1 cellular context compared by ENCODE assay signal in genomic region chr21:32978346-32979270, GRCh38.
TF ChIP-seq lines count a peak whose summit lies in the region.

No MANE protein-coding gene starts in this region.

TF ChIP-seq in SK-N-SH, 30 proteins besides CTCF, POLR2A, EP300 and RAD21 (continued from another document):
- TF ChIP-seq PBX3 (IDR thresholded peaks at IDR 0.05) (no peak), JUND (IDR thresholded peaks at IDR 0.05) (no peak), SMC3 (IDR thresholded peaks at IDR 0.05; ENCODE audit: low read depth, low read length) (no peak), ZBTB33 (IDR thresholded peaks at IDR 0.05; ENCODE audit: borderline replicate concordance, low read depth) (no peak), FOSL2 (IDR thresholded peaks at IDR 0.05; ENCODE audit: borderline replicate concordance, low read depth) (no peak), MXI1 (IDR thresholded peaks at IDR 0.05; ENCODE audit: low read depth, low read length) (no peak), YY1 (IDR thresholded peaks at IDR 0.05; ENCODE audit: low read depth) (no peak), ELF1 (IDR thresholded peaks at IDR 0.05) (no peak), MAX (IDR thresholded peaks at IDR 0.05; ENCODE audit: low read depth) (no peak), RXRA (IDR thresholded peaks at IDR 0.05; ENCODE audit: borderline replicate concordance, low read depth) (no peak)
TF ChIP-seq in SK-N-SH: peak in this region for 0.
